25 cellular contexts compared by ENCODE assay signal in the genomic region with DNA sequence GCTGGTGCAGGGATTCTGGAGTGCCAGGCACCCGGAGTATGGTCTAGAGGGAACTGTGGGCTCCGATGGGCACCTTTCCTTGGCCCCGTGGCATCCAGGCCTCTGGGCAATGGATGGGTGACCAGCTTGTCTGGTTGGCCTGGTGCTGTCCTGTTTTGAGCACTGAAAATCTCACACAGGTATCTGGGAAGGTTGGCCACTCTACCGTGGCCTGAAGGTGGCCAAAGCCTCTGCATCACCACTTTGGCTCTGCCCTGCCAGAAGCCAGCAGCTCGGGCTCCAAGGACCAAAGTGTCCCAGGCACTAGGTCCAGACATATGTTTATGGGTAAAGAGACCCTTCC. TPM values are rescaled to one million over a fixed set of nuclear protein-coding genes. Genes with fewer than 3 reads are reported as not detected.
"Had no signal": no experiment of that assay in that cellular context is flagged by ENCODE, and none has a peak within 500 bp of the region (broad histone marks: within the 10 kb centered on the region; RNA-seq: fewer than 3 reads in every experiment).

No MANE protein-coding gene starts in this region.

- H3K27me3 ChIP-seq: body of pancreas, brain microvascular endothelial cell, breast epithelium had no signal

- H3K27ac Mint-ChIP-seq: activated CD4-positive, alpha-beta memory T cell treated with anti-CD3 and anti-CD28 coated beads, Interleukin-2, amount 10 ng/mL, durations not matched to agents 7 days and 5 days; activated CD4-positive, alpha-beta T cell treated with anti-CD3 and anti-CD28 coated beads for 36 hours; activated CD4-positive, alpha-beta T cell treated with anti-CD3 and anti-CD28 coated beads, Interleukin-2, amount 10 ng/mL, durations not matched to agents 7 days and 5 days; activated CD8-positive, alpha-beta T cell treated with anti-CD3 and anti-CD28 coated beads, Interleukin-2, amount 10 ng/mL, durations not matched to agents 7 days and 5 days; activated naive CD4-positive, alpha-beta T cell treated with anti-CD3 and anti-CD28 coated beads for 36 hours; activated naive CD4-positive, alpha-beta T cell treated with anti-CD3 and anti-CD28 coated beads, Interleukin-2, amount 50 U/mL, for 72 hours; activated naive CD8-positive, alpha-beta T cell treated with anti-CD3 and anti-CD28 coated beads for 36 hours; activated T-cell treated with anti-CD3 and anti-CD28 coated beads, Interleukin-2, amount 50 U/mL, for 72 hours; activated T-helper 1 cell treated with anti-CD3 and anti-CD28 coated beads, Interleukin-12 subunit alpha, Interleukin-12 subunit beta, Interleukin-2, Interleukin-4 antibody, amounts not matched to agents 30 ng/mL and 10 ng/mL and 1 ng/mL, durations not matched to agents 14 hours and 24 hours and 36 hours; activated T-helper 17 cell treated with anti-CD3 and anti-CD28 coated beads, Interleukin-2, amount 50 U/mL, for 72 hours; T-helper 17 cell; WTC11 had no signal

- DNase-seq: amniotic stem cell had no signal

- H3K4me3 ChIP-seq: adrenal gland, body of pancreas, breast epithelium had no signal

- H3K9me3 ChIP-seq: adrenal gland, body of pancreas, breast epithelium had no signal

- H3K36me3 ChIP-seq: adrenal gland, brain microvascular endothelial cell, breast epithelium, WERI-Rb-1 had no signal

- H3K4me3 Mint-ChIP-seq: activated CD4-positive, alpha-beta memory T cell treated with anti-CD3 and anti-CD28 coated beads, Interleukin-2, amount 10 ng/mL, durations not matched to agents 7 days and 5 days; activated CD4-positive, alpha-beta T cell treated with anti-CD3 and anti-CD28 coated beads for 36 hours; activated CD4-positive, alpha-beta T cell treated with anti-CD3 and anti-CD28 coated beads, Interleukin-2, amount 10 ng/mL, durations not matched to agents 7 days and 5 days; activated CD8-positive, alpha-beta T cell treated with anti-CD3 and anti-CD28 coated beads, Interleukin-2, amount 10 ng/mL, durations not matched to agents 7 days and 5 days; activated naive CD4-positive, alpha-beta T cell treated with anti-CD3 and anti-CD28 coated beads for 36 hours; activated naive CD8-positive, alpha-beta T cell treated with anti-CD3 and anti-CD28 coated beads for 36 hours; activated T-cell treated with anti-CD3 and anti-CD28 coated beads, Interleukin-2, amount 50 U/mL, for 4 hours; activated T-cell treated with anti-CD3 and anti-CD28 coated beads, Interleukin-2, amount 50 U/mL, for 72 hours; activated T-helper 1 cell treated with anti-CD3 and anti-CD28 coated beads, Interleukin-12 subunit alpha, Interleukin-12 subunit beta, Interleukin-2, Interleukin-4 antibody, amounts not matched to agents 30 ng/mL and 10 ng/mL and 1 ng/mL, durations not matched to agents 14 hours and 24 hours and 36 hours; activated T-helper 17 cell treated with anti-CD3 and anti-CD28 coated beads, Interleukin-2, amount 50 U/mL, for 72 hours; T-helper 17 cell; WTC11 had no signal

- H3K9me3 Mint-ChIP-seq: activated CD4-positive, alpha-beta memory T cell treated with anti-CD3 and anti-CD28 coated beads, Interleukin-2, amount 10 ng/mL, durations not matched to agents 7 days and 5 days; activated CD4-positive, alpha-beta T cell treated with anti-CD3 and anti-CD28 coated beads, Interleukin-2, amount 10 ng/mL, durations not matched to agents 7 days and 5 days; activated naive CD4-positive, alpha-beta T cell treated with anti-CD3 and anti-CD28 coated beads for 36 hours; activated naive CD4-positive, alpha-beta T cell treated with anti-CD3 and anti-CD28 coated beads, Interleukin-2, amount 50 U/mL, for 72 hours; activated naive CD8-positive, alpha-beta T cell treated with anti-CD3 and anti-CD28 coated beads for 36 hours; activated T-cell treated with anti-CD3 and anti-CD28 coated beads, Interleukin-2, amount 50 U/mL, for 4 hours; activated T-cell treated with anti-CD3 and anti-CD28 coated beads, Interleukin-2, amount 50 U/mL, for 72 hours; activated T-helper 1 cell treated with anti-CD3 and anti-CD28 coated beads, Interleukin-12 subunit alpha, Interleukin-12 subunit beta, Interleukin-2, Interleukin-4 antibody, amounts not matched to agents 30 ng/mL and 10 ng/mL and 1 ng/mL, durations not matched to agents 14 hours and 24 hours and 36 hours; activated T-helper 17 cell treated with anti-CD3 and anti-CD28 coated beads, Interleukin-2, amount 50 U/mL, for 72 hours; WTC11 had no signal

- H3K27ac ChIP-seq: adrenal gland, body of pancreas, brain microvascular endothelial cell, breast epithelium, WERI-Rb-1 had no signal

- H3K4me1 Mint-ChIP-seq: activated CD4-positive, alpha-beta memory T cell treated with anti-CD3 and anti-CD28 coated beads, Interleukin-2, amount 10 ng/mL, durations not matched to agents 7 days and 5 days; activated CD4-positive, alpha-beta T cell treated with anti-CD3 and anti-CD28 coated beads for 36 hours; activated T-helper 17 cell treated with anti-CD3 and anti-CD28 coated beads, Interleukin-2, amount 50 U/mL, for 72 hours had no signal

- H3K4me1 ChIP-seq: adrenal gland, body of pancreas, breast epithelium had no signal

- H3K36me3 Mint-ChIP-seq: activated naive CD4-positive, alpha-beta T cell treated with anti-CD3 and anti-CD28 coated beads, Interleukin-2, amount 50 U/mL, for 72 hours; activated naive CD8-positive, alpha-beta T cell treated with anti-CD3 and anti-CD28 coated beads for 36 hours; WTC11 had no signal

- H3K27me3 Mint-ChIP-seq: activated naive CD8-positive, alpha-beta T cell treated with anti-CD3 and anti-CD28 coated beads for 36 hours had no signal

RNA-seq across cellular contexts. Expression of gene SLC6A7, which starts 28.8 kb away (rescaled TPM):
- total RNA-seq: activated CD4-positive, alpha-beta memory T cell treated with anti-CD3 and anti-CD28 coated beads, Interleukin-2, amount 10 ng/mL, durations not matched to agents 7 days and 5 days; activated CD4-positive, alpha-beta T cell treated with anti-CD3 and anti-CD28 coated beads for 36 hours; activated CD4-positive, alpha-beta T cell treated with anti-CD3 and anti-CD28 coated beads, Interleukin-2, amount 10 ng/mL, durations not matched to agents 7 days and 5 days; activated CD8-positive, alpha-beta T cell treated with anti-CD3 and anti-CD28 coated beads, Interleukin-2, amount 10 ng/mL, durations not matched to agents 7 days and 5 days; activated naive CD4-positive, alpha-beta T cell treated with anti-CD3 and anti-CD28 coated beads for 36 hours; activated naive CD4-positive, alpha-beta T cell treated with anti-CD3 and anti-CD28 coated beads, Interleukin-2, amount 50 U/mL, for 72 hours; activated naive CD8-positive, alpha-beta T cell treated with anti-CD3 and anti-CD28 coated beads for 36 hours; activated T-cell treated with anti-CD3 and anti-CD28 coated beads, Interleukin-2, amount 50 U/mL, for 4 hours; activated T-cell treated with anti-CD3 and anti-CD28 coated beads, Interleukin-2, amount 50 U/mL, for 72 hours; activated T-helper 1 cell treated with anti-CD3 and anti-CD28 coated beads, Interleukin-12 subunit alpha, Interleukin-12 subunit beta, Interleukin-2, Interleukin-4 antibody, amounts not matched to agents 30 ng/mL and 10 ng/mL and 1 ng/mL, durations not matched to agents 14 hours and 24 hours and 36 hours; activated T-helper 17 cell treated with anti-CD3 and anti-CD28 coated beads, Interleukin-2, amount 50 U/mL, for 72 hours; adrenal gland; aorta; astrocyte; body of pancreas; cardiac septum; T-helper 1 cell treated with Interleukin-12 subunit alpha and Interleukin-12 subunit beta and Interleukin-4 antibody, amounts not matched to agents 30 ng/mL and 1 ng/mL, for 36 hours; T-helper 17 cell; T-helper 2 cell treated with Interferon-gamma antibody and Interleukin-4, amounts not matched to agents 100 ng/mL and 5 ng/mL, for 36 hours had no signal
- polyA plus RNA-seq: adrenal gland had no signal

RNA-seq across cellular contexts. Expression of gene CDX1, which starts 52.1 kb away (rescaled TPM):
- total RNA-seq: activated CD4-positive, alpha-beta memory T cell treated with anti-CD3 and anti-CD28 coated beads, Interleukin-2, amount 10 ng/mL, durations not matched to agents 7 days and 5 days; activated CD4-positive, alpha-beta T cell treated with anti-CD3 and anti-CD28 coated beads for 36 hours; activated CD4-positive, alpha-beta T cell treated with anti-CD3 and anti-CD28 coated beads, Interleukin-2, amount 10 ng/mL, durations not matched to agents 7 days and 5 days; activated CD8-positive, alpha-beta T cell treated with anti-CD3 and anti-CD28 coated beads, Interleukin-2, amount 10 ng/mL, durations not matched to agents 7 days and 5 days; activated naive CD4-positive, alpha-beta T cell treated with anti-CD3 and anti-CD28 coated beads for 36 hours; activated naive CD4-positive, alpha-beta T cell treated with anti-CD3 and anti-CD28 coated beads, Interleukin-2, amount 50 U/mL, for 72 hours; activated naive CD8-positive, alpha-beta T cell treated with anti-CD3 and anti-CD28 coated beads for 36 hours; activated T-cell treated with anti-CD3 and anti-CD28 coated beads, Interleukin-2, amount 50 U/mL, for 72 hours; activated T-helper 1 cell treated with anti-CD3 and anti-CD28 coated beads, Interleukin-12 subunit alpha, Interleukin-12 subunit beta, Interleukin-2, Interleukin-4 antibody, amounts not matched to agents 30 ng/mL and 10 ng/mL and 1 ng/mL, durations not matched to agents 14 hours and 24 hours and 36 hours; activated T-helper 17 cell treated with anti-CD3 and anti-CD28 coated beads, Interleukin-2, amount 50 U/mL, for 72 hours; aorta; astrocyte; body of pancreas; cerebellum; T-helper 1 cell treated with Interleukin-12 subunit alpha and Interleukin-12 subunit beta and Interleukin-4 antibody, amounts not matched to agents 30 ng/mL and 1 ng/mL, for 36 hours; T-helper 17 cell; T-helper 2 cell treated with Interferon-gamma antibody and Interleukin-4, amounts not matched to agents 100 ng/mL and 5 ng/mL, for 36 hours had no signal
